In genomic region chr1:40751802-40752201, GRCh38 we compare ENCODE assay signal across 28 cellular contexts. TPM values are rescaled to one million over a fixed set of nuclear protein-coding genes. Genes with fewer than 3 reads are reported as not detected.
DNase-seq lines count a peak whose midpoint lies in the region; ATAC-seq and TF ChIP-seq lines count a peak whose summit lies in the region.
"Had no signal": no experiment of that assay in that cellular context is flagged by ENCODE, and none has a peak within 500 bp of the region (broad histone marks: within the 10 kb centered on the region; RNA-seq: fewer than 3 reads in every experiment).

No MANE protein-coding gene starts in this region.

- intact Hi-C loops in activated CD8-positive, alpha-beta T cell treated with anti-CD3 and anti-CD28 coated beads for 36 hours (cut with micrococcal nuclease): no loop called here
- intact Hi-C loops in psoas muscle (cut with DNase I): no loop called here

- H4K20me1 ChIP-seq in Karpas-422 (ENCODE audit: insufficient read depth, low read depth, low read length): no peaks in the 10 kb centered on the region

- H3K4me3 ChIP-seq in Karpas-422 (ENCODE audit: low read length): no peak overlapping the region
- no peak overlapping the region for H3K4me3 ChIP-seq in psoas muscle
- H3K4me3 ChIP-seq in effector memory CD4-positive, alpha-beta T cell (ENCODE audit: insufficient read depth, low read depth, low read length, poor library complexity, severe bottlenecking): no peak overlapping the region
- H3K4me3 ChIP-seq: ovary, Peyer's patch, thoracic aorta had no signal

- DNase-seq in activated CD8-positive, alpha-beta T cell treated with anti-CD3 and anti-CD28 coated beads for 36 hours: peak; percentile 34
- no peak for DNase-seq in activated CD8-positive, alpha-beta T cell treated with anti-CD3 and anti-CD28 coated beads, Interleukin-2, amount 10 ng/mL, durations not matched to agents 7 days and 5 days
- DNase-seq in Karpas-422 (no peak), psoas muscle (no peak), GM20000 (ENCODE audit: low spot score) (no peak)
- peak; percentile 13 for DNase-seq in activated naive CD8-positive, alpha-beta T cell treated with anti-CD3 and anti-CD28 coated beads, Interleukin-2, amount 50 U/mL, for 24 hours
- no peak for DNase-seq in effector memory CD4-positive, alpha-beta T cell
- DNase-seq: activated CD4-positive, alpha-beta T cell treated with anti-CD3 and anti-CD28 coated beads for 48 hours; activated naive CD4-positive, alpha-beta T cell treated with anti-CD3 and anti-CD28 coated beads, Interleukin-2, amount 50 U/mL, for 16 hours; anterior cingulate cortex; DMS79; effector CD8-positive, alpha-beta T cell; GDM1; Kasumi-1; mesendoderm; NCI-H1048; NCI-H2107; NCI-H345; NCI-H69; ovary; Peyer's patch; SIG-M5; stimulated activated naive B cell treated with anti-CD40 and anti-IgM and Interleukin-4, amounts not matched to agents 10 μg/mL and 1 μg/mL and 100 μg/mL, for 72 hours had no signal

- H3K4me1 ChIP-seq in Karpas-422 (ENCODE audit: low read length) (peaks cover 69% of the 10 kb centered on the region), psoas muscle (peaks cover 45% of the 10 kb centered on the region)
- H3K4me1 ChIP-seq in effector memory CD4-positive, alpha-beta T cell (ENCODE audit: control insufficient read depth, insufficient read depth, low read length, poor library complexity, severe bottlenecking): no peaks in the 10 kb centered on the region

- H3K9ac ChIP-seq in Karpas-422 (ENCODE audit: low read length): no peak overlapping the region

- H2AFZ ChIP-seq in Karpas-422 (ENCODE audit: low read length): no peak overlapping the region

- no peaks in the 10 kb centered on the region for H3K27me3 Mint-ChIP-seq in activated CD8-positive, alpha-beta T cell treated with anti-CD3 and anti-CD28 coated beads for 36 hours
- H3K27me3 Mint-ChIP-seq in activated CD8-positive, alpha-beta T cell treated with anti-CD3 and anti-CD28 coated beads, Interleukin-2, amount 10 ng/mL, durations not matched to agents 7 days and 5 days (ENCODE audit: low read depth): no peaks in the 10 kb centered on the region
- H3K27me3 Mint-ChIP-seq in activated naive CD8-positive, alpha-beta T cell treated with anti-CD3 and anti-CD28 coated beads, Interleukin-2, amount 50 U/mL, for 24 hours: no peaks in the 10 kb centered on the region
- H3K27me3 Mint-ChIP-seq: stimulated activated naive B cell treated with anti-CD40 and anti-IgM and Interleukin-4, amounts not matched to agents 10 μg/mL and 1 μg/mL and 100 μg/mL, for 72 hours had no signal

- CTCF ChIA-PET in activated CD8-positive, alpha-beta T cell treated with anti-CD3 and anti-CD28 coated beads for 36 hours (lab: Charles Lee): interaction anchor here (5.1 to 9.5 kb wide), 2 partner anchors 13 to 22 kb away, joined by 20 to 90 read pairs; no protein-coding TSS in a partner anchor
- CTCF ChIA-PET in activated CD8-positive, alpha-beta T cell treated with anti-CD3 and anti-CD28 coated beads, Interleukin-2, amount 10 ng/mL, durations not matched to agents 7 days and 5 days (lab: Charles Lee): interaction anchor here (1.3 to 4.0 kb wide), 2 partner anchors 13 to 22 kb away, joined by 3 to 21 read pairs; no protein-coding TSS in a partner anchor

- H3K4me2 ChIP-seq in Karpas-422 (ENCODE audit: low read depth, low read length, poor library complexity, severe bottlenecking): no peak overlapping the region

- H3K79me2 ChIP-seq in Karpas-422 (ENCODE audit: low read length): peaks cover 56% of the 10 kb centered on the region

- H3K9me3 Mint-ChIP-seq in activated CD8-positive, alpha-beta T cell treated with anti-CD3 and anti-CD28 coated beads for 36 hours: no peaks in the 10 kb centered on the region
- no peaks in the 10 kb centered on the region for H3K9me3 Mint-ChIP-seq in activated CD8-positive, alpha-beta T cell treated with anti-CD3 and anti-CD28 coated beads, Interleukin-2, amount 10 ng/mL, durations not matched to agents 7 days and 5 days (ENCODE audit: insufficient read depth)
- H3K9me3 Mint-ChIP-seq in activated naive CD8-positive, alpha-beta T cell treated with anti-CD3 and anti-CD28 coated beads, Interleukin-2, amount 50 U/mL, for 24 hours: no peaks in the 10 kb centered on the region
- H3K9me3 Mint-ChIP-seq: neural crest cell; stimulated activated naive B cell treated with anti-CD40 and anti-IgM and Interleukin-4, amounts not matched to agents 10 μg/mL and 1 μg/mL and 100 μg/mL, for 72 hours had no signal

- POLR2A ChIA-PET in activated CD8-positive, alpha-beta T cell treated with anti-CD3 and anti-CD28 coated beads for 36 hours (lab: Charles Lee): interaction anchor here (2.8 kb wide), 1 partner anchor 60 kb away, joined by 16 read pairs; the partner anchor contains the start of gene NFYC
- POLR2A ChIA-PET in activated CD8-positive, alpha-beta T cell treated with anti-CD3 and anti-CD28 coated beads, Interleukin-2, amount 10 ng/mL, durations not matched to agents 7 days and 5 days (lab: Charles Lee): no interaction called here

- WGBS in psoas muscle, 3 donors: 65 to 73% (median 68%) methylated on average over 4 of the region's 4 CpGs

- H3K4me3 Mint-ChIP-seq in activated CD8-positive, alpha-beta T cell treated with anti-CD3 and anti-CD28 coated beads for 36 hours: no peak overlapping the region
- no peak overlapping the region for H3K4me3 Mint-ChIP-seq in activated CD8-positive, alpha-beta T cell treated with anti-CD3 and anti-CD28 coated beads, Interleukin-2, amount 10 ng/mL, durations not matched to agents 7 days and 5 days
- H3K4me3 Mint-ChIP-seq in activated naive CD8-positive, alpha-beta T cell treated with anti-CD3 and anti-CD28 coated beads, Interleukin-2, amount 50 U/mL, for 24 hours: no peak overlapping the region
- H3K4me3 Mint-ChIP-seq: neural crest cell; stimulated activated naive B cell treated with anti-CD40 and anti-IgM and Interleukin-4, amounts not matched to agents 10 μg/mL and 1 μg/mL and 100 μg/mL, for 72 hours had no signal

- TF ChIP-seq CTCF in activated CD8-positive, alpha-beta T cell treated with anti-CD3 and anti-CD28 coated beads for 36 hours (IDR thresholded peaks at IDR 0.05): no peak
- TF ChIP-seq CTCF in psoas muscle (IDR thresholded peaks at IDR 0.05) (no peak), GM20000 (IDR thresholded peaks at IDR 0.05; ENCODE audit: extremely low read depth, missing control alignments) (no peak)

- H3K27me3 ChIP-seq in Karpas-422 (ENCODE audit: low read length) (no peaks in the 10 kb centered on the region), psoas muscle (ENCODE audit: insufficient read depth in 3 of 3, low read length in 2 of 3) (no peaks in the 10 kb centered on the region)
- H3K27me3 ChIP-seq in effector memory CD4-positive, alpha-beta T cell (replicated peaks; ENCODE audit: control insufficient read depth, insufficient read depth, low read length, poor library complexity, severe bottlenecking): no peaks in the 10 kb centered on the region
- H3K27me3 ChIP-seq: ovary, Peyer's patch had no signal

- H3K27ac ChIP-seq in Karpas-422 (ENCODE audit: low read length): peak overlapping the region; percentile 87
- peak overlapping the region; percentile 69 for H3K27ac ChIP-seq in psoas muscle
- H3K27ac ChIP-seq in effector memory CD4-positive, alpha-beta T cell (ENCODE audit: insufficient read depth, low read length, poor library complexity, severe bottlenecking): no peak overlapping the region
- H3K27ac ChIP-seq: HL-60, ovary, Peyer's patch, thoracic aorta had no signal

- no peaks in the 10 kb centered on the region for H3K9me2 ChIP-seq in Karpas-422 (replicated peaks; ENCODE audit: insufficient read depth, low read length)

- H3K36me3 Mint-ChIP-seq in activated CD8-positive, alpha-beta T cell treated with anti-CD3 and anti-CD28 coated beads for 36 hours (ENCODE audit: low read depth): peaks cover 48% of the 10 kb centered on the region
- H3K36me3 Mint-ChIP-seq in activated CD8-positive, alpha-beta T cell treated with anti-CD3 and anti-CD28 coated beads, Interleukin-2, amount 10 ng/mL, durations not matched to agents 7 days and 5 days (ENCODE audit: low read depth): peaks cover 70% of the 10 kb centered on the region
- peaks cover 43% of the 10 kb centered on the region for H3K36me3 Mint-ChIP-seq in activated naive CD8-positive, alpha-beta T cell treated with anti-CD3 and anti-CD28 coated beads, Interleukin-2, amount 50 U/mL, for 24 hours (ENCODE audit: low read depth)

- peak overlapping the region; percentile 51 for H3K27ac Mint-ChIP-seq in activated CD8-positive, alpha-beta T cell treated with anti-CD3 and anti-CD28 coated beads for 36 hours
- H3K27ac Mint-ChIP-seq in activated CD8-positive, alpha-beta T cell treated with anti-CD3 and anti-CD28 coated beads, Interleukin-2, amount 10 ng/mL, durations not matched to agents 7 days and 5 days: no peak overlapping the region
- peak overlapping the region; percentile 59 for H3K27ac Mint-ChIP-seq in activated naive CD8-positive, alpha-beta T cell treated with anti-CD3 and anti-CD28 coated beads, Interleukin-2, amount 50 U/mL, for 24 hours
- H3K27ac Mint-ChIP-seq: stimulated activated naive B cell treated with anti-CD40 and anti-IgM and Interleukin-4, amounts not matched to agents 10 μg/mL and 1 μg/mL and 100 μg/mL, for 72 hours had no signal

- H3K4me1 Mint-ChIP-seq in activated CD8-positive, alpha-beta T cell treated with anti-CD3 and anti-CD28 coated beads for 36 hours (ENCODE audit: low read depth): peaks cover 31% of the 10 kb centered on the region
- peaks cover 20% of the 10 kb centered on the region for H3K4me1 Mint-ChIP-seq in activated CD8-positive, alpha-beta T cell treated with anti-CD3 and anti-CD28 coated beads, Interleukin-2, amount 10 ng/mL, durations not matched to agents 7 days and 5 days (ENCODE audit: low read depth)
- H3K4me1 Mint-ChIP-seq in activated naive CD8-positive, alpha-beta T cell treated with anti-CD3 and anti-CD28 coated beads, Interleukin-2, amount 50 U/mL, for 24 hours: peaks cover 29% of the 10 kb centered on the region

- peak; percentile 35 for ATAC-seq in activated CD8-positive, alpha-beta T cell treated with anti-CD3 and anti-CD28 coated beads for 36 hours
- no peak for ATAC-seq in activated CD8-positive, alpha-beta T cell treated with anti-CD3 and anti-CD28 coated beads, Interleukin-2, amount 10 ng/mL, durations not matched to agents 7 days and 5 days
- peak; percentile 77 for ATAC-seq in activated naive CD8-positive, alpha-beta T cell treated with anti-CD3 and anti-CD28 coated beads, Interleukin-2, amount 50 U/mL, for 24 hours
- ATAC-seq in psoas muscle (no peak), HG02981 (IDR thresholded peaks at IDR 0.05; ENCODE audit: unreplicated experiment) (no peak)
- ATAC-seq: left lobe of liver; stimulated activated naive B cell treated with anti-CD40 and anti-IgM and Interleukin-4, amounts not matched to agents 10 μg/mL and 1 μg/mL and 100 μg/mL, for 72 hours had no signal

- H3K36me3 ChIP-seq in Karpas-422 (ENCODE audit: insufficient read depth, low read length) (peaks cover 76% of the 10 kb centered on the region), psoas muscle (ENCODE audit: insufficient read depth in 1 of 2, low read depth in 1 of 2) (peaks cover 7 to 93% of the 10 kb centered on the region in 2 donors)
- H3K36me3 ChIP-seq in effector memory CD4-positive, alpha-beta T cell (ENCODE audit: control insufficient read depth, insufficient read depth, low read length): peaks cover 79% of the 10 kb centered on the region
- H3K36me3 ChIP-seq: ovary had no signal

- H3K9me3 ChIP-seq in Karpas-422 (ENCODE audit: low read length): no peaks in the 10 kb centered on the region
- no peaks in the 10 kb centered on the region for H3K9me3 ChIP-seq in psoas muscle
- no peaks in the 10 kb centered on the region for H3K9me3 ChIP-seq in effector memory CD4-positive, alpha-beta T cell (ENCODE audit: control insufficient read depth, low read length)
- H3K9me3 ChIP-seq: ovary, Peyer's patch, thoracic aorta had no signal

RNA-seq across cellular contexts. Expression of gene KCNQ4, which starts 31.8 kb away (rescaled TPM):
- total RNA-seq in activated CD8-positive, alpha-beta T cell treated with anti-CD3 and anti-CD28 coated beads for 36 hours: under 1 TPM; 0.38 to 0.43 TPM
- total RNA-seq in activated CD8-positive, alpha-beta T cell treated with anti-CD3 and anti-CD28 coated beads, Interleukin-2, amount 10 ng/mL, durations not matched to agents 7 days and 5 days: under 1 TPM; 0.73 to 0.87 TPM
- 2.3 and 3.2 TPM in 2 replicates for total RNA-seq in Karpas-422 (2014; rRNA removed; shearing (Covaris generic); ENCODE audit: low replicate concordance)
- 1 to 10 TPM; 4.6 to 9.1 (median 6.3) TPM for total RNA-seq in psoas muscle
- 1 to 10 TPM; 1.9 to 2.7 (median 2.1) TPM for polyA plus RNA-seq in psoas muscle

Comparison
In these comparisons a context has a peak if more than half of its experiments do, and no peak if none do; other contexts are left out.
1. ATAC-seq: peak in activated CD8-positive, alpha-beta T cell treated with anti-CD3 and anti-CD28 coated beads for 36 hours (single experiment) and activated naive CD8-positive, alpha-beta T cell treated with anti-CD3 and anti-CD28 coated beads, Interleukin-2, amount 50 U/mL, for 24 hours (single experiment); none in activated CD8-positive, alpha-beta T cell treated with anti-CD3 and anti-CD28 coated beads, Interleukin-2, amount 10 ng/mL, durations not matched to agents 7 days and 5 days (single experiment), psoas muscle (0 of 4) and HG02981 (single experiment).
2. DNase-seq: peak in activated CD8-positive, alpha-beta T cell treated with anti-CD3 and anti-CD28 coated beads for 36 hours (single experiment) and activated naive CD8-positive, alpha-beta T cell treated with anti-CD3 and anti-CD28 coated beads, Interleukin-2, amount 50 U/mL, for 24 hours (single experiment); none in activated CD8-positive, alpha-beta T cell treated with anti-CD3 and anti-CD28 coated beads, Interleukin-2, amount 10 ng/mL, durations not matched to agents 7 days and 5 days (single experiment), Karpas-422 (single experiment), psoas muscle (0 of 2), GM20000 (single experiment) and effector memory CD4-positive, alpha-beta T cell (0 of 3).